In genomic region chr12:23893611-23894010, GRCh38 we compare ENCODE assay signal across 25 cellular contexts.
"Had no signal": no experiment of that assay in that cellular context is flagged by ENCODE, and none has a peak within 500 bp of the region (broad histone marks: within the 10 kb centered on the region; RNA-seq: fewer than 3 reads in every experiment).

No MANE protein-coding gene starts in this region.

- H3K36me3 Mint-ChIP-seq: natural killer cell treated with Interleukin-12 subunit alpha and Interleukin-12 subunit beta and Interleukin-15 and Interleukin-18, amount 100 ng/mL, for 72 hours; stimulated activated memory B cell treated with anti-CD40 and anti-IgM and Interleukin-4, amounts not matched to agents 10 μg/mL and 1 μg/mL and 100 μg/mL, for 72 hours had no signal

- H3K9me3 Mint-ChIP-seq: dendritic cell treated with granulocyte-macrophage colony-stimulating factor and Interleukin-4, amounts not matched to agents 40 ng/mL and 50 ng/mL, for 4 days; neural progenitor cell; stimulated activated memory B cell treated with anti-CD40 and anti-IgM and Interleukin-4, amounts not matched to agents 10 μg/mL and 1 μg/mL and 100 μg/mL, for 72 hours; stimulated activated naive CD8-positive, alpha-beta T cell treated with anti-CD3 and anti-CD28 coated beads, Interleukin-15, Interleukin-2, amounts not matched to agents 100 ng/mL and 50 ng/mL, for 24 hours had no signal

- ATAC-seq: effector memory CD8-positive, alpha-beta T cell; heart right ventricle; left colon; left ventricle myocardium superior; natural killer cell treated with Interleukin-12 subunit alpha and Interleukin-12 subunit beta and Interleukin-15 and Interleukin-18, amount 100 ng/mL, for 72 hours; right cardiac atrium; stimulated activated memory B cell treated with anti-CD40 and anti-IgM and Interleukin-4, amounts not matched to agents 10 μg/mL and 1 μg/mL and 100 μg/mL, for 72 hours had no signal

- DNase-seq: effector memory CD8-positive, alpha-beta T cell; erythroblast; heart right ventricle; hypothalamus; left colon; left ventricle myocardium superior; mesenchymal stem cell; midbrain; nucleus accumbens; ovary; spleen; stimulated activated CD4-positive, alpha-beta T cell treated with anti-CD3 and anti-CD28 coated beads, Interleukin-15, amount 100 ng/mL, for 24 hours; stimulated activated CD4-positive, alpha-beta T cell treated with anti-CD3 and anti-CD28 coated beads, Interleukin-1b, Interleukin-23, amount 100 ng/mL, for 48 hours; stimulated activated CD4-positive, alpha-beta T cell treated with anti-CD3 and anti-CD28 coated beads, Interleukin-4, amount 100 ng/mL, for 24 hours; tibial artery; upper lobe of left lung had no signal

- H3K27ac Mint-ChIP-seq: dendritic cell treated with granulocyte-macrophage colony-stimulating factor and Interleukin-4, amounts not matched to agents 40 ng/mL and 50 ng/mL, for 4 days; effector memory CD8-positive, alpha-beta T cell; natural killer cell treated with Interleukin-12 subunit alpha and Interleukin-12 subunit beta and Interleukin-15 and Interleukin-18, amount 100 ng/mL, for 72 hours; neural progenitor cell; stimulated activated memory B cell treated with anti-CD40 and anti-IgM and Interleukin-4, amounts not matched to agents 10 μg/mL and 1 μg/mL and 100 μg/mL, for 72 hours; stimulated activated naive CD8-positive, alpha-beta T cell treated with anti-CD3 and anti-CD28 coated beads, Interleukin-15, Interleukin-2, amounts not matched to agents 100 ng/mL and 50 ng/mL, for 24 hours had no signal

- FAIRE-seq: colon, frontal cortex, keratinocyte had no signal

- H3K4me3 Mint-ChIP-seq: dendritic cell treated with granulocyte-macrophage colony-stimulating factor and Interleukin-4, amounts not matched to agents 40 ng/mL and 50 ng/mL, for 4 days; effector memory CD8-positive, alpha-beta T cell; natural killer cell treated with Interleukin-12 subunit alpha and Interleukin-12 subunit beta and Interleukin-15 and Interleukin-18, amount 100 ng/mL, for 72 hours; neural progenitor cell; stimulated activated memory B cell treated with anti-CD40 and anti-IgM and Interleukin-4, amounts not matched to agents 10 μg/mL and 1 μg/mL and 100 μg/mL, for 72 hours; stimulated activated naive CD8-positive, alpha-beta T cell treated with anti-CD3 and anti-CD28 coated beads, Interleukin-15, Interleukin-2, amounts not matched to agents 100 ng/mL and 50 ng/mL, for 24 hours had no signal

- H3K27me3 Mint-ChIP-seq: dendritic cell treated with granulocyte-macrophage colony-stimulating factor and Interleukin-4, amounts not matched to agents 40 ng/mL and 50 ng/mL, for 4 days; effector memory CD8-positive, alpha-beta T cell; natural killer cell treated with Interleukin-12 subunit alpha and Interleukin-12 subunit beta and Interleukin-15 and Interleukin-18, amount 100 ng/mL, for 72 hours; stimulated activated memory B cell treated with anti-CD40 and anti-IgM and Interleukin-4, amounts not matched to agents 10 μg/mL and 1 μg/mL and 100 μg/mL, for 72 hours; stimulated activated naive CD8-positive, alpha-beta T cell treated with anti-CD3 and anti-CD28 coated beads, Interleukin-15, Interleukin-2, amounts not matched to agents 100 ng/mL and 50 ng/mL, for 24 hours had no signal
